Comparison of ENCODE assay signal across 1 cellular context in the genomic region with DNA sequence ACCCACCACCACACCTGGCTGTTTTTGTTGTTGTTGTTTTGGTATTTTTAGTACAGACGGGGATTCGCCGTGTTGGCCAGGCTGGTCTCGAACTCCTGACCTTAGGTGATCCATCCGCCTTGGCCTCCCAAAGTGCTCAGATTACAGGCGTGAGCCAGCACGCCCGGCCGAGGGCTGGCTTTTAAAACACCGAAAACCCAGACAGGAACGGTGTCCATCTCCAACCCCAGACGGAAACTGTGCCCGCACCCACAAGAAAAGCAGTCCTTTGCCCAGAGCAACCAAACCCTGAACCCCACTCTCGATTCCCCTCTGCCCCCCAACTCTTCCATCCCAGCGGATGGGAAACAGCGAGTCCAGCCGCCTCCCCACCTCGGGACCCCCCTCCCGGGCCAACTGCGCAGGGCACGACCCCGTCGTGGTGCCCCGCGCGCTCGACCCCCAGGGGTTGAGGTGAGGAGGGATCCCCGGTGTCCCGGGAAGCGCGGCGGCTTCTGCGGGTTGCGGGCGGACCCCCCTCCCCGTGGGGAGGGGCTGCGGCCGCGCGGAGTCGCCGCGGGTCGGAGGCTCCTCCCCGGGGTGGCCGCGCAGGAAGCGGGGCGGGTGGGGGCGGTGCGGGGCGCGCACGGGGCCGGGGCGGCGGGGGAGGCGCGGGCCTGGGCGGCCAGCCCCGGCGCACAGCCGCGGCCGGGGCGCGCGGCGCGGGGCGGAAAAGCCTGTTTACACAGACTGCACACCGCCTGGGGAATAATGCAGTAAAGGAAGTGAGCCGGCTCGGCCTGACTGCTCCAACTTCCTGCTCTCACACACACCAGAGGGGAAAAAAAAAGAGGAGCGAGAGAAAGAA.
TF ChIP-seq lines count a peak whose summit lies in the region.

A gene (plus strand): TSS at position 651 of the 847 bp plus-strand sequence.

TF ChIP-seq in HEK293, 187 proteins besides CTCF, POLR2A, EP300 and RAD21 (continued from another document and continues in another):
- TF ChIP-seq KLF1 (tag by site-specific recombination; IDR thresholded peaks at IDR 0.05), result no peak
- TF ChIP-seq, protein P1, sequence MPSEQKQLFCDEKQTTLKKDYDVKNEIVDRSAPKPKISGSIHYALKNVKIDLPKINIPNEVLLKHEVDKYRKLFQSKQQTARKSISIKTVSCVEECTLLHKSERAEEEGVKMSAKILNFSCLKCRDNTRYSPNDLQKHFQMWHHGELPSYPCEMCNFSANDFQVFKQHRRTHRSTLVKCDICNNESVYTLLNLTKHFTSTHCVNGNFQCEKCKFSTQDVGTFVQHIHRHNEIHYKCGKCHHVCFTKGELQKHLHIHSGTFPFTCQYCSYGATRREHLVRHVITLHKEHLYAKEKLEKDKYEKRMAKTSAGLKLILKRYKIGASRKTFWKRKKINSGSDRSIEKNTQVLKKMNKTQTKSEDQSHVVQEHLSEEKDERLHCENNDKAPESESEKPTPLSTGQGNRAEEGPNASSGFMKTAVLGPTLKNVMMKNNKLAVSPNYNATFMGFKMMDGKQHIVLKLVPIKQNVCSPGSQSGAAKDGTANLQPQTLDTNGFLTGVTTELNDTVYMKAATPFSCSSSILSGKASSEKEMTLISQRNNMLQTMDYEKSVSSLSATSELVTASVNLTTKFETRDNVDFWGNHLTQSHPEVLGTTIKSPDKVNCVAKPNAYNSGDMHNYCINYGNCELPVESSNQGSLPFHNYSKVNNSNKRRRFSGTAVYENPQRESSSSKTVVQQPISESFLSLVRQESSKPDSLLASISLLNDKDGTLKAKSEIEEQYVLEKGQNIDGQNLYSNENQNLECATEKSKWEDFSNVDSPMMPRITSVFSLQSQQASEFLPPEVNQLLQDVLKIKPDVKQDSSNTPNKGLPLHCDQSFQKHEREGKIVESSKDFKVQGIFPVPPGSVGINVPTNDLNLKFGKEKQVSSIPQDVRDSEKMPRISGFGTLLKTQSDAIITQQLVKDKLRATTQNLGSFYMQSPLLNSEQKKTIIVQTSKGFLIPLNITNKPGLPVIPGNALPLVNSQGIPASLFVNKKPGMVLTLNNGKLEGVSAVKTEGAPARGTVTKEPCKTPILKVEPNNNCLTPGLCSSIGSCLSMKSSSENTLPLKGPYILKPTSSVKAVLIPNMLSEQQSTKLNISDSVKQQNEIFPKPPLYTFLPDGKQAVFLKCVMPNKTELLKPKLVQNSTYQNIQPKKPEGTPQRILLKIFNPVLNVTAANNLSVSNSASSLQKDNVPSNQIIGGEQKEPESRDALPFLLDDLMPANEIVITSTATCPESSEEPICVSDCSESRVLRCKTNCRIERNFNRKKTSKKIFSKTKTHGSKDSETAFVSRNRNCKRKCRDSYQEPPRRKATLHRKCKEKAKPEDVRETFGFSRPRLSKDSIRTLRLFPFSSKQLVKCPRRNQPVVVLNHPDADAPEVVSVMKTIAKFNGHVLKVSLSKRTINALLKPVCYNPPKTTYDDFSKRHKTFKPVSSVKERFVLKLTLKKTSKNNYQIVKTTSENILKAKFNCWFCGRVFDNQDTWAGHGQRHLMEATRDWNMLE (tag by site-specific recombination; conservative IDR thresholded peaks at IDR 0.05; ENCODE audit: low read depth), result no peak
- no peak for TF ChIP-seq ZNF138 (tag by site-specific recombination; IDR thresholded peaks at IDR 0.05; ENCODE audit: borderline replicate concordance)
- TF ChIP-seq HOXD13 (CRISPR knock-in tag; IDR thresholded peaks at IDR 0.05; ENCODE audit: borderline replicate concordance), result no peak
- TF ChIP-seq, protein P2, sequence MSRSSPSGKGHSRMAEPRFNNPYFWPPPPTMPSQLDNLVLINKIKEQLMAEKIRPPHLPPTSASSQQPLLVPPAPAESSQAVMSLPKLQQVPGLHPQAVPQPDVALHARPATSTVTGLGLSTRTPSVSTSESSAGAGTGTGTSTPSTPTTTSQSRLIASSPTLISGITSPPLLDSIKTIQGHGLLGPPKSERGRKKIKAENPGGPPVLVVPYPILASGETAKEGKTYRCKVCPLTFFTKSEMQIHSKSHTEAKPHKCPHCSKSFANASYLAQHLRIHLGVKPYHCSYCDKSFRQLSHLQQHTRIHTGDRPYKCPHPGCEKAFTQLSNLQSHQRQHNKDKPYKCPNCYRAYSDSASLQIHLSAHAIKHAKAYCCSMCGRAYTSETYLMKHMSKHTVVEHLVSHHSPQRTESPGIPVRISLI (tag by site-specific recombination; IDR thresholded peaks at IDR 0.05), result 0 out of 2 replicates have a peak, but pooled peaks have one; percentile 39
- TF ChIP-seq ZNF473 (tag by site-specific recombination; IDR thresholded peaks at IDR 0.05), result no peak
- 0 out of 2 replicates have a peak, but pooled peaks have one; percentile 10 for TF ChIP-seq ZNF629 (tag by site-specific recombination; IDR thresholded peaks at IDR 0.05)
- no peak for TF ChIP-seq ZNF544 (tag by site-specific recombination; IDR thresholded peaks at IDR 0.05)
- no peak for TF ChIP-seq ZNF266 (tag by site-specific recombination; IDR thresholded peaks at IDR 0.05; ENCODE audit: low read depth)
- TF ChIP-seq, protein P3, sequence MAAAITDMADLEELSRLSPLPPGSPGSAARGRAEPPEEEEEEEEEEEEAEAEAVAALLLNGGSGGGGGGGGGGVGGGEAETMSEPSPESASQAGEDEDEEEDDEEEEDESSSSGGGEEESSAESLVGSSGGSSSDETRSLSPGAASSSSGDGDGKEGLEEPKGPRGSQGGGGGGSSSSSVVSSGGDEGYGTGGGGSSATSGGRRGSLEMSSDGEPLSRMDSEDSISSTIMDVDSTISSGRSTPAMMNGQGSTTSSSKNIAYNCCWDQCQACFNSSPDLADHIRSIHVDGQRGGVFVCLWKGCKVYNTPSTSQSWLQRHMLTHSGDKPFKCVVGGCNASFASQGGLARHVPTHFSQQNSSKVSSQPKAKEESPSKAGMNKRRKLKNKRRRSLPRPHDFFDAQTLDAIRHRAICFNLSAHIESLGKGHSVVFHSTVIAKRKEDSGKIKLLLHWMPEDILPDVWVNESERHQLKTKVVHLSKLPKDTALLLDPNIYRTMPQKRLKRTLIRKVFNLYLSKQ (tag by site-specific recombination; IDR thresholded peaks at IDR 0.05; ENCODE audit: borderline replicate concordance), result no peak
- 0 out of 2 replicates have a peak, but pooled peaks have one; percentile 15 for TF ChIP-seq ZSCAN30 (tag by site-specific recombination; IDR thresholded peaks at IDR 0.05)
- TF ChIP-seq, protein P4, sequence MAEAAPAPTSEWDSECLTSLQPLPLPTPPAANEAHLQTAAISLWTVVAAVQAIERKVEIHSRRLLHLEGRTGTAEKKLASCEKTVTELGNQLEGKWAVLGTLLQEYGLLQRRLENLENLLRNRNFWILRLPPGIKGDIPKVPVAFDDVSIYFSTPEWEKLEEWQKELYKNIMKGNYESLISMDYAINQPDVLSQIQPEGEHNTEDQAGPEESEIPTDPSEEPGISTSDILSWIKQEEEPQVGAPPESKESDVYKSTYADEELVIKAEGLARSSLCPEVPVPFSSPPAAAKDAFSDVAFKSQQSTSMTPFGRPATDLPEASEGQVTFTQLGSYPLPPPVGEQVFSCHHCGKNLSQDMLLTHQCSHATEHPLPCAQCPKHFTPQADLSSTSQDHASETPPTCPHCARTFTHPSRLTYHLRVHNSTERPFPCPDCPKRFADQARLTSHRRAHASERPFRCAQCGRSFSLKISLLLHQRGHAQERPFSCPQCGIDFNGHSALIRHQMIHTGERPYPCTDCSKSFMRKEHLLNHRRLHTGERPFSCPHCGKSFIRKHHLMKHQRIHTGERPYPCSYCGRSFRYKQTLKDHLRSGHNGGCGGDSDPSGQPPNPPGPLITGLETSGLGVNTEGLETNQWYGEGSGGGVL (tag by site-specific recombination; IDR thresholded peaks at IDR 0.05), result peak; percentile 75
- TF ChIP-seq ZNF501 (tag by site-specific recombination; IDR thresholded peaks at IDR 0.05), result peak; percentile 85
- TF ChIP-seq EGR2 (tag by site-specific recombination; IDR thresholded peaks at IDR 0.05; ENCODE audit: low read depth), result no peak
- no peak for TF ChIP-seq ZNF416 (tag by site-specific recombination; IDR thresholded peaks at IDR 0.05)
- peak; percentile 86; the same call in 1 of the 2 replicates for TF ChIP-seq ZNF777 (tag by site-specific recombination; IDR thresholded peaks at IDR 0.05; ENCODE audit: borderline replicate concordance)
- TF ChIP-seq ZNF341 (tag by site-specific recombination; IDR thresholded peaks at IDR 0.05; ENCODE audit: low read depth), result peak; percentile 63
- TF ChIP-seq ZNF175 (tag by site-specific recombination; IDR thresholded peaks at IDR 0.05), result no peak
- TF ChIP-seq ZFHX2 (tag by site-specific recombination; conservative IDR thresholded peaks at IDR 0.05), result 0 out of 2 replicates have a peak, but pooled peaks have one; percentile 7
- TF ChIP-seq ZNF626 (tag by site-specific recombination; IDR thresholded peaks at IDR 0.05), result no peak
- TF ChIP-seq ZNF791 (tag by site-specific recombination; IDR thresholded peaks at IDR 0.05), result no peak
- TF ChIP-seq, protein P5, sequence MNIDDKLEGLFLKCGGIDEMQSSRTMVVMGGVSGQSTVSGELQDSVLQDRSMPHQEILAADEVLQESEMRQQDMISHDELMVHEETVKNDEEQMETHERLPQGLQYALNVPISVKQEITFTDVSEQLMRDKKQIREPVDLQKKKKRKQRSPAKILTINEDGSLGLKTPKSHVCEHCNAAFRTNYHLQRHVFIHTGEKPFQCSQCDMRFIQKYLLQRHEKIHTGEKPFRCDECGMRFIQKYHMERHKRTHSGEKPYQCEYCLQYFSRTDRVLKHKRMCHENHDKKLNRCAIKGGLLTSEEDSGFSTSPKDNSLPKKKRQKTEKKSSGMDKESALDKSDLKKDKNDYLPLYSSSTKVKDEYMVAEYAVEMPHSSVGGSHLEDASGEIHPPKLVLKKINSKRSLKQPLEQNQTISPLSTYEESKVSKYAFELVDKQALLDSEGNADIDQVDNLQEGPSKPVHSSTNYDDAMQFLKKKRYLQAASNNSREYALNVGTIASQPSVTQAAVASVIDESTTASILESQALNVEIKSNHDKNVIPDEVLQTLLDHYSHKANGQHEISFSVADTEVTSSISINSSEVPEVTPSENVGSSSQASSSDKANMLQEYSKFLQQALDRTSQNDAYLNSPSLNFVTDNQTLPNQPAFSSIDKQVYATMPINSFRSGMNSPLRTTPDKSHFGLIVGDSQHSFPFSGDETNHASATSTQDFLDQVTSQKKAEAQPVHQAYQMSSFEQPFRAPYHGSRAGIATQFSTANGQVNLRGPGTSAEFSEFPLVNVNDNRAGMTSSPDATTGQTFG (tag by site-specific recombination; IDR thresholded peaks at IDR 0.05; ENCODE audit: borderline replicate concordance), result no peak
- no peak for TF ChIP-seq ZNF664 (tag by site-specific recombination; IDR thresholded peaks at IDR 0.05)
- no peak for TF ChIP-seq ZNF292 (tag by site-specific recombination; IDR thresholded peaks at IDR 0.05; ENCODE audit: borderline replicate concordance, low read depth)
- peak; percentile 86 for TF ChIP-seq GLIS2 (tag by site-specific recombination; IDR thresholded peaks at IDR 0.05)
- no peak for TF ChIP-seq ZNF23 (tag by site-specific recombination; IDR thresholded peaks at IDR 0.05; ENCODE audit: borderline replicate concordance)
- TF ChIP-seq ZNF707 (tag by site-specific recombination; IDR thresholded peaks at IDR 0.05), result no peak
- 0 out of 2 replicates have a peak, but pooled peaks have one; percentile 52 for TF ChIP-seq ZNF391 (tag by site-specific recombination; IDR thresholded peaks at IDR 0.05; ENCODE audit: borderline replicate concordance, low read depth)
- TF ChIP-seq, protein P6, sequence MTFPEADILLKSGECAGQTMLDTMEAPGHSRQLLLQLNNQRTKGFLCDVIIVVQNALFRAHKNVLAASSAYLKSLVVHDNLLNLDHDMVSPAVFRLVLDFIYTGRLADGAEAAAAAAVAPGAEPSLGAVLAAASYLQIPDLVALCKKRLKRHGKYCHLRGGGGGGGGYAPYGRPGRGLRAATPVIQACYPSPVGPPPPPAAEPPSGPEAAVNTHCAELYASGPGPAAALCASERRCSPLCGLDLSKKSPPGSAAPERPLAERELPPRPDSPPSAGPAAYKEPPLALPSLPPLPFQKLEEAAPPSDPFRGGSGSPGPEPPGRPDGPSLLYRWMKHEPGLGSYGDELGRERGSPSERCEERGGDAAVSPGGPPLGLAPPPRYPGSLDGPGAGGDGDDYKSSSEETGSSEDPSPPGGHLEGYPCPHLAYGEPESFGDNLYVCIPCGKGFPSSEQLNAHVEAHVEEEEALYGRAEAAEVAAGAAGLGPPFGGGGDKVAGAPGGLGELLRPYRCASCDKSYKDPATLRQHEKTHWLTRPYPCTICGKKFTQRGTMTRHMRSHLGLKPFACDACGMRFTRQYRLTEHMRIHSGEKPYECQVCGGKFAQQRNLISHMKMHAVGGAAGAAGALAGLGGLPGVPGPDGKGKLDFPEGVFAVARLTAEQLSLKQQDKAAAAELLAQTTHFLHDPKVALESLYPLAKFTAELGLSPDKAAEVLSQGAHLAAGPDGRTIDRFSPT (tag by site-specific recombination; IDR thresholded peaks at IDR 0.05), result peak; percentile 84
- TF ChIP-seq, protein P7, sequence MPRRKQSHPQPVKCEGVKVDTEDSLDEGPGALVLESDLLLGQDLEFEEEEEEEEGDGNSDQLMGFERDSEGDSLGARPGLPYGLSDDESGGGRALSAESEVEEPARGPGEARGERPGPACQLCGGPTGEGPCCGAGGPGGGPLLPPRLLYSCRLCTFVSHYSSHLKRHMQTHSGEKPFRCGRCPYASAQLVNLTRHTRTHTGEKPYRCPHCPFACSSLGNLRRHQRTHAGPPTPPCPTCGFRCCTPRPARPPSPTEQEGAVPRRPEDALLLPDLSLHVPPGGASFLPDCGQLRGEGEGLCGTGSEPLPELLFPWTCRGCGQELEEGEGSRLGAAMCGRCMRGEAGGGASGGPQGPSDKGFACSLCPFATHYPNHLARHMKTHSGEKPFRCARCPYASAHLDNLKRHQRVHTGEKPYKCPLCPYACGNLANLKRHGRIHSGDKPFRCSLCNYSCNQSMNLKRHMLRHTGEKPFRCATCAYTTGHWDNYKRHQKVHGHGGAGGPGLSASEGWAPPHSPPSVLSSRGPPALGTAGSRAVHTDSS (tag by site-specific recombination; IDR thresholded peaks at IDR 0.05), result no peak
- TF ChIP-seq ZFP41 (tag by site-specific recombination; IDR thresholded peaks at IDR 0.05; ENCODE audit: borderline replicate concordance), result no peak
- no peak for TF ChIP-seq ZNF596 (tag by site-specific recombination; IDR thresholded peaks at IDR 0.05)
- TF ChIP-seq, protein P8, sequence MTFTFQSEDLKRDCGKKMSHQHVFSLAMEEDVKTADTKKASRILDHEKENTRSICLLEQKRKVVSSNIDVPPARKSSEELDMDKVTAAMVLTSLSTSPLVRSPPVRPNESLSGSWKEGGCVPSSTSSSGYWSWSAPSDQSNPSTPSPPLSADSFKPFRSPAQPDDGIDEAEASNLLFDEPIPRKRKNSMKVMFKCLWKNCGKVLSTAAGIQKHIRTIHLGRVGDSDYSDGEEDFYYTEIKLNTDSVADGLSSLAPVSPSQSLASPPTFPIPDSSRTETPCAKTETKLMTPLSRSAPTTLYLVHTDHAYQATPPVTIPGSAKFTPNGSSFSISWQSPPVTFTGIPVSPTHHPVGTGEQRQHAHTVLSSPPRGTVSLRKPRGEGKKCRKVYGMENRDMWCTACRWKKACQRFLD (tag by site-specific recombination; IDR thresholded peaks at IDR 0.05), result no peak
- no peak for TF ChIP-seq ZFP69B (tag by site-specific recombination; IDR thresholded peaks at IDR 0.05)
- TF ChIP-seq ZNF529 (tag by site-specific recombination; IDR thresholded peaks at IDR 0.05; ENCODE audit: insufficient replicate concordance), result no peak
